In the genomic region with DNA sequence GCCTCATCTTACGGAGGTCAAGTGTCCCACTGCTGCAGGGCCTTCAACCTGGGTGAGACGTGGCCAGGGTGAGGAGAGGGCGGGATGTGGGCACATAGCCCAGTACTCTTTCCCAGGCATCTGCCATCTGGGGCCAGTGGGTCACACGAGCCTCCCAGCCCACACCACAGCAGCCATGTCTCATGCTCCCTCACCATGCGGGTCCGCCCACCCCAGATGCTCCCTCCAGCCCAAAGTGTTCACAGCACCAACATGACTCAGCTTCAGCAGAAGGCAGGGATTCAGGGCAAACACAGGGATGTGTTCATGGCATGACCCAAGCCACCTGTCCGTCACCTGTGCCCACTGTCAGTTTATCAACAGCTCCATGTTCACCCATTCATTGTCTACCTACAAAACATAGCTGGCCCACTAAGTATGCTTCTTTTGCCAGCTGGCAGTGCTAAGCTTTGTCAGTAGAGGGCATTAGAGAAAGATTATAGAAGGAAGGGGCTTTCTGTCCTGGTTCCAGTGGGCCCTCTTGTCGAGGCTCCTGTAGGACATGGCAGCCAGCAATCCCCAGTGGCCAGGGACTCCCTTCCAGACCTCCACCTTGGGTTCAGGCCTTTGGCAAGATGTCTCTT, we compare ENCODE assay signal across 13 cellular contexts.
DNase-seq lines count a peak whose midpoint lies in the region; TF ChIP-seq lines count a peak whose summit lies in the region.
"Had no signal": no experiment of that assay in that cellular context is flagged by ENCODE, and none has a peak within 500 bp of the region (broad histone marks: within the 10 kb centered on the region; RNA-seq: fewer than 3 reads in every experiment).

No MANE protein-coding gene starts in this region.

- H3K4me3 ChIP-seq in AG10803 (ENCODE audit: low read length) (no peak overlapping the region), GM23248 (no peak overlapping the region), OCI-LY1 (ENCODE audit: low read depth, low read length, poor library complexity, severe bottlenecking) (no peak overlapping the region), fibroblast of pulmonary artery (replicated peaks; ENCODE audit: low read depth, low read length) (no peak overlapping the region)
- H3K4me3 ChIP-seq: breast epithelium, ovary had no signal

- H3K79me2 ChIP-seq in GM23248 (ENCODE audit: insufficient read depth) (no peaks in the 10 kb centered on the region), OCI-LY1 (ENCODE audit: insufficient read depth, low read length) (no peaks in the 10 kb centered on the region)

- H3K9ac ChIP-seq in GM23248: no peak overlapping the region
- no peak overlapping the region for H3K9ac ChIP-seq in OCI-LY1 (ENCODE audit: low read length)

- H3F3A ChIP-seq in GM23248 (ENCODE audit: insufficient read depth): no peaks in the 10 kb centered on the region
- H3F3A ChIP-seq in OCI-LY1 (ENCODE audit: insufficient read depth, low read length): no peaks in the 10 kb centered on the region

- DNase-seq in AG10803 (ENCODE audit: low read depth) (peak; percentile 34), GM23248 (peak; percentile 49), fibroblast of pulmonary artery (ENCODE audit: low read depth) (no peak), superior temporal gyrus (ENCODE audit: extremely low spot score) (no peak), DMS153 treated with DMSO at 0.1 percent for 48 hours (lab: John Stamatoyannopoulos, UW; ENCODE audit: unreplicated experiment) (no peak), NCI-H1105 treated with DMSO at 0.1 percent for 48 hours (lab: John Stamatoyannopoulos, UW) (no peak), DMS53 (lab: John Stamatoyannopoulos, UW) (no peak)
- DNase-seq: activated CD4-positive, alpha-beta memory T cell treated with anti-CD3 and anti-CD28 coated beads for 36 hours; activated gamma-delta T cell; NCI-H1930 had no signal

- TF ChIP-seq CTCF in AG10803 (conservative IDR thresholded peaks at IDR 0.05; ENCODE audit: low read length) (peak; percentile 20; the same call in 1 of the 2 replicates), OCI-LY1 (IDR thresholded peaks at IDR 0.05; ENCODE audit: low read length) (peak; percentile 44; the same call in 1 of the 2 replicates), fibroblast of pulmonary artery (IDR thresholded peaks at IDR 0.05; ENCODE audit: low read length, missing control alignments) (peak; percentile 7)

- H3K9me3 ChIP-seq in GM23248 (ENCODE audit: low read depth): no peaks in the 10 kb centered on the region
- no peaks in the 10 kb centered on the region for H3K9me3 ChIP-seq in OCI-LY1 (ENCODE audit: low read length)
- H3K9me3 ChIP-seq: ovary had no signal

- H3K27ac ChIP-seq in GM23248 (no peak overlapping the region), OCI-LY1 (ENCODE audit: low read depth, low read length, poor library complexity, severe bottlenecking) (no peak overlapping the region)
- H3K27ac ChIP-seq: breast epithelium had no signal

- in situ Hi-C loops in GM23248 (cut with MboI): no loop called here

- H3K4me1 ChIP-seq in GM23248 (ENCODE audit: insufficient read depth): no peaks in the 10 kb centered on the region
- H3K4me1 ChIP-seq in OCI-LY1 (ENCODE audit: insufficient read depth, low read length, severe bottlenecking): no peaks in the 10 kb centered on the region
- H3K4me1 ChIP-seq: breast epithelium had no signal

- H3K36me3 ChIP-seq in GM23248 (ENCODE audit: low read depth) (no peaks in the 10 kb centered on the region), OCI-LY1 (ENCODE audit: insufficient read depth, low read length) (no peaks in the 10 kb centered on the region)
- H3K36me3 ChIP-seq: breast epithelium, ovary had no signal

- H3K4me2 ChIP-seq in GM23248 (ENCODE audit: unreplicated experiment) (no peak overlapping the region), OCI-LY1 (ENCODE audit: low read length) (no peak overlapping the region)

- H3K9me2 ChIP-seq in GM23248 (ENCODE audit: insufficient read depth) (no peaks in the 10 kb centered on the region), OCI-LY1 (ENCODE audit: low read depth, low read length) (no peaks in the 10 kb centered on the region)

- H3K27me3 ChIP-seq in GM23248 (replicated peaks; ENCODE audit: insufficient read depth) (no peaks in the 10 kb centered on the region), OCI-LY1 (ENCODE audit: insufficient read depth, low read length) (0 out of 2 replicates have a peak, but pooled peaks cover 3% of the 10 kb centered on the region)
- H3K27me3 ChIP-seq: breast epithelium, ovary had no signal

- 70 to 75% methylated on average over 8 of the region's 8 CpGs for WGBS in GM23248 (ENCODE audit: low coverage in 1 of 2, low lambda C conversion rate in 2 of 2, missing lambda C conversion rate in 2 of 2), 2 experiments

- H4K20me1 ChIP-seq in GM23248 (ENCODE audit: insufficient read depth): no peaks in the 10 kb centered on the region
- H4K20me1 ChIP-seq in OCI-LY1 (ENCODE audit: insufficient read depth, low read length): no peaks in the 10 kb centered on the region

- H2AFZ ChIP-seq in GM23248 (no peak overlapping the region), OCI-LY1 (ENCODE audit: low read length) (no peak overlapping the region)

Comparison
In these comparisons a context has a peak if more than half of its experiments do, and no peak if none do; other contexts are left out.
1. DNase-seq: peak in AG10803 (single experiment) and GM23248 (single experiment); none in fibroblast of pulmonary artery (single experiment), superior temporal gyrus (single experiment), DMS153 treated with DMSO at 0.1 percent for 48 hours (single experiment), NCI-H1105 treated with DMSO at 0.1 percent for 48 hours (single experiment) and DMS53 (single experiment).
2. Peak in every context shown above with its lines, with median percentiles within 50 percentile points of each other: CTCF ChIP-seq.